ENCODE assay signal across 15 cellular contexts in genomic region chr5:95281211-95281610, GRCh38. TPM values are rescaled to one million over a fixed set of nuclear protein-coding genes. Genes with fewer than 3 reads are reported as not detected.
DNase-seq lines count a peak whose midpoint lies in the region; TF ChIP-seq lines count a peak whose summit lies in the region.
"Had no signal": no experiment of that assay in that cellular context is flagged by ENCODE, and none has a peak within 500 bp of the region (broad histone marks: within the 10 kb centered on the region; RNA-seq: fewer than 3 reads in every experiment).

No MANE protein-coding gene starts in this region.

- CTCF ChIA-PET in PC-9 (lab: Charles Lee) = no interaction called here

- no peak overlapping the region for H3K4me3 ChIP-seq in effector memory CD4-positive, alpha-beta T cell (ENCODE audit: insufficient read depth, low read depth, low read length, poor library complexity, severe bottlenecking)
- H3K4me3 ChIP-seq in PC-9 = no peak overlapping the region
- H3K4me3 ChIP-seq: BLaER1, vagina had no signal

- DNase-seq in AG20443 (ENCODE audit: low spot score) = peak; percentile 20
- peak; percentile 11 for DNase-seq in HK-2 (ENCODE audit: unreplicated experiment)
- peak; percentile 16 for DNase-seq in amniotic epithelial cell (ENCODE audit: low read depth)
- DNase-seq in islet precursor cell = peak; percentile 96
- no peak for DNase-seq in COR-L47 (lab: John Stamatoyannopoulos, UW)
- no peak for DNase-seq in effector memory CD4-positive, alpha-beta T cell
- DNase-seq in NCI-H1048 (lab: John Stamatoyannopoulos, UW) = no peak
- no peak for DNase-seq in PC-9
- DNase-seq: activated CD8-positive, alpha-beta memory T cell treated with anti-CD3 and anti-CD28 coated beads for 24 hours; stimulated activated CD4-positive, alpha-beta T cell treated with anti-CD3 and anti-CD28 coated beads, Interleukin-15, amount 100 ng/mL, for 24 hours; T-helper 9 cell had no signal

- H3K36me3 ChIP-seq in effector memory CD4-positive, alpha-beta T cell (ENCODE audit: control insufficient read depth, insufficient read depth, low read length) = no peaks in the 10 kb centered on the region
- no peaks in the 10 kb centered on the region for H3K36me3 ChIP-seq in PC-9 (ENCODE audit: low read depth)
- H3K36me3 ChIP-seq: BLaER1, neutrophil, vagina had no signal

- intact Hi-C loops in PC-9 (cut with micrococcal nuclease; ENCODE audit: unreplicated experiment) = loop anchor here (10.0 kb wide), 2 partner anchors 334 to 564 kb away; no protein-coding TSS in a partner anchor

- TF ChIP-seq CTCF in PC-9 (conservative IDR thresholded peaks at IDR 0.05) = no peak

- H3K4me2 ChIP-seq in PC-9 = no peak overlapping the region
- H3K4me2 ChIP-seq: BLaER1, KMS-11 had no signal

- no peak overlapping the region for H3K27ac ChIP-seq in effector memory CD4-positive, alpha-beta T cell (ENCODE audit: insufficient read depth, low read length, poor library complexity, severe bottlenecking)
- no peak overlapping the region for H3K27ac ChIP-seq in PC-9
- H3K27ac ChIP-seq: BLaER1, KMS-11, neutrophil, vagina had no signal

- no TSS peak for BruUV-seq in PC-9 (replicated peaks; lab: Mats Ljungman, UMichigan)

- POLR2A ChIA-PET in PC-9 (lab: Charles Lee; ENCODE audit: unreplicated experiment) = no interaction called here

- 0 out of 2 replicates have a peak, but pooled peaks cover 4% of the 10 kb centered on the region for H3F3A ChIP-seq in PC-9 (ENCODE audit: insufficient read depth, low read depth)

- H4K20me1 ChIP-seq in PC-9 (ENCODE audit: insufficient read depth) = no peaks in the 10 kb centered on the region
- H4K20me1 ChIP-seq: BLaER1 had no signal

- peaks cover 18% of the 10 kb centered on the region for H3K27me3 ChIP-seq in effector memory CD4-positive, alpha-beta T cell (replicated peaks; ENCODE audit: control insufficient read depth, insufficient read depth, low read length, poor library complexity, severe bottlenecking)
- H3K27me3 ChIP-seq in PC-9 (ENCODE audit: insufficient read depth, low read depth) = peaks cover 13% of the 10 kb centered on the region
- H3K27me3 ChIP-seq: vagina had no signal

- H3K4me1 ChIP-seq in effector memory CD4-positive, alpha-beta T cell (ENCODE audit: control insufficient read depth, insufficient read depth, low read length, poor library complexity, severe bottlenecking) = peaks cover 10% of the 10 kb centered on the region
- peaks cover 13% of the 10 kb centered on the region; the same call in 1 of the 2 replicates for H3K4me1 ChIP-seq in PC-9 (replicated peaks; ENCODE audit: insufficient read depth)

- no peaks in the 10 kb centered on the region for H3K9me2 ChIP-seq in PC-9 (ENCODE audit: insufficient read depth)

- no peaks in the 10 kb centered on the region for H3K79me2 ChIP-seq in PC-9 (ENCODE audit: low read depth)

- no peak overlapping the region for H2AFZ ChIP-seq in PC-9

- H3K9me3 ChIP-seq in effector memory CD4-positive, alpha-beta T cell (ENCODE audit: control insufficient read depth, low read length) = no peaks in the 10 kb centered on the region
- no peaks in the 10 kb centered on the region for H3K9me3 ChIP-seq in PC-9 (ENCODE audit: insufficient read depth, low read depth)
- H3K9me3 ChIP-seq: BLaER1, neutrophil, vagina had no signal

RNA-seq across cellular contexts. Expression of gene MCTP1, which starts 3.7 kb away (rescaled TPM):
- total RNA-seq in PC-9 (2021) = 3.9 and 4.3 TPM in 2 replicates

Comparison
In these comparisons a context has a peak if more than half of its experiments do, and no peak if none do; other contexts are left out.
1. DNase-seq: peak in AG20443 (single experiment), HK-2 (single experiment), amniotic epithelial cell (single experiment) and islet precursor cell (single experiment); none in COR-L47 (single experiment), effector memory CD4-positive, alpha-beta T cell (0 of 3), NCI-H1048 (single experiment) and PC-9 (0 of 2).